1 cellular context compared by ENCODE assay signal in the genomic region with DNA sequence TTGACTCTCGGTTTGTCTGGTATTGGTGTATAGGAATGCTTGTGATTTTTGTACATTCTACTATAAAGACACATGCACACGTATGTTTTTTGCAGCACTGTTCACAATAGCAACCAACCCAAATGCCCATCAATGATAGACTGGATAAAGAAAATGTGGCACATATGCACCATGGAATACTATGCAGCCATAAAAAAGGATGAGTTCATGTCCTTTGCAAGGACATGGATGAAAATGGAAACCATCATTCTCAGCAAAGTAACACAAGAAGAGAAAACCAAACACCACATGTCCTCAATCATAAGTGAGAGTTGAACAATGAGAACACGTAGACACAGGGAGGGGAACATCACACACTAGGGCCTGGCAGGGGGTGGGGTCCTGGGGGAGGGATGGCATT.
TF ChIP-seq lines count a peak whose summit lies in the region.

No MANE protein-coding gene starts in this region.

TF ChIP-seq in HEK293, 187 proteins besides CTCF, POLR2A, EP300 and RAD21:
- TF ChIP-seq ZNF146 (tag by site-specific recombination; IDR thresholded peaks at IDR 0.05), result peak; percentile 77
